ENCODE assay signal across 1 cellular context in the genomic region with DNA sequence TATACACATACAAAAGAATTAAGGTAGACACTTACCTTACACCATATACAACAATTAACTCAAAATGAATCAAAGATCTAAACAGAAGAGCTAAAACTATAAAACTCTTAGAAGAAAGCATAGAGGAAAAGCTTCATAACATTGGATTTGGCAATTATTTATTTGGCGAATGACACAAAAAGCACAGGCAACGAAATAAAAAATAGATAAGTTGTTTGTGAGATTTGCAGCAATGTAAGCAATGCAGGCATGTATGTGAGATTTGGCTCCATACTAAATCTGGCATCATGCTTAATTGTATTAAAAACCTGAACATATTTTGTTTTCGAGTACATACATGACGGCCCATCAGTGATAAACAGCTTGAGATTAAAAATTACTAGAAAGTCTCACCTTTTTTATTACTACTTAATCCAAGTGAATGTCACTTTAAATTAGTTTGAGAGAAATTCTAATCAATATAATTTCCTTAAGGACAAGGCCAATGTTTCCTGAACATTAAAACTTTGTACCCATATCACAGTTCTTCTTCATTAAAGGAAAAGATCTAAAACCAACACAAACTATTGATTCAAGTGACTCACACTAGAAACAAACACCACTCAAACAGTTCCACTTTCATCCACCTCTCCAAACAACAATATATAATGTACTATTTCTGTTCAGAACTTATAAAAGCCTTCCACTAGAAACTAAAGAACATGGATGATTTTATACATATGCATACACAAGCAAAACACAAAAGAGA.
TF ChIP-seq lines count a peak whose summit lies in the region.

No MANE protein-coding gene starts in this region.

TF ChIP-seq in HepG2, 621 proteins besides CTCF, POLR2A, EP300 and RAD21 (continued from another document and continues in another):
- TF ChIP-seq, protein P1, sequence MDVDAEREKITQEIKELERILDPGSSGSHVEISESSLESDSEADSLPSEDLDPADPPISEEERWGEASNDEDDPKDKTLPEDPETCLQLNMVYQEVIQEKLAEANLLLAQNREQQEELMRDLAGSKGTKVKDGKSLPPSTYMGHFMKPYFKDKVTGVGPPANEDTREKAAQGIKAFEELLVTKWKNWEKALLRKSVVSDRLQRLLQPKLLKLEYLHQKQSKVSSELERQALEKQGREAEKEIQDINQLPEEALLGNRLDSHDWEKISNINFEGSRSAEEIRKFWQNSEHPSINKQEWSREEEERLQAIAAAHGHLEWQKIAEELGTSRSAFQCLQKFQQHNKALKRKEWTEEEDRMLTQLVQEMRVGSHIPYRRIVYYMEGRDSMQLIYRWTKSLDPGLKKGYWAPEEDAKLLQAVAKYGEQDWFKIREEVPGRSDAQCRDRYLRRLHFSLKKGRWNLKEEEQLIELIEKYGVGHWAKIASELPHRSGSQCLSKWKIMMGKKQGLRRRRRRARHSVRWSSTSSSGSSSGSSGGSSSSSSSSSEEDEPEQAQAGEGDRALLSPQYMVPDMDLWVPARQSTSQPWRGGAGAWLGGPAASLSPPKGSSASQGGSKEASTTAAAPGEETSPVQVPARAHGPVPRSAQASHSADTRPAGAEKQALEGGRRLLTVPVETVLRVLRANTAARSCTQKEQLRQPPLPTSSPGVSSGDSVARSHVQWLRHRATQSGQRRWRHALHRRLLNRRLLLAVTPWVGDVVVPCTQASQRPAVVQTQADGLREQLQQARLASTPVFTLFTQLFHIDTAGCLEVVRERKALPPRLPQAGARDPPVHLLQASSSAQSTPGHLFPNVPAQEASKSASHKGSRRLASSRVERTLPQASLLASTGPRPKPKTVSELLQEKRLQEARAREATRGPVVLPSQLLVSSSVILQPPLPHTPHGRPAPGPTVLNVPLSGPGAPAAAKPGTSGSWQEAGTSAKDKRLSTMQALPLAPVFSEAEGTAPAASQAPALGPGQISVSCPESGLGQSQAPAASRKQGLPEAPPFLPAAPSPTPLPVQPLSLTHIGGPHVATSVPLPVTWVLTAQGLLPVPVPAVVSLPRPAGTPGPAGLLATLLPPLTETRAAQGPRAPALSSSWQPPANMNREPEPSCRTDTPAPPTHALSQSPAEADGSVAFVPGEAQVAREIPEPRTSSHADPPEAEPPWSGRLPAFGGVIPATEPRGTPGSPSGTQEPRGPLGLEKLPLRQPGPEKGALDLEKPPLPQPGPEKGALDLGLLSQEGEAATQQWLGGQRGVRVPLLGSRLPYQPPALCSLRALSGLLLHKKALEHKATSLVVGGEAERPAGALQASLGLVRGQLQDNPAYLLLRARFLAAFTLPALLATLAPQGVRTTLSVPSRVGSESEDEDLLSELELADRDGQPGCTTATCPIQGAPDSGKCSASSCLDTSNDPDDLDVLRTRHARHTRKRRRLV (CRISPR knock-in tag; IDR thresholded peaks at IDR 0.05) = no peak
- TF ChIP-seq POLR2G (IDR thresholded peaks at IDR 0.05; ENCODE audit: low read depth, low read length) = no peak
- TF ChIP-seq, protein P2, sequence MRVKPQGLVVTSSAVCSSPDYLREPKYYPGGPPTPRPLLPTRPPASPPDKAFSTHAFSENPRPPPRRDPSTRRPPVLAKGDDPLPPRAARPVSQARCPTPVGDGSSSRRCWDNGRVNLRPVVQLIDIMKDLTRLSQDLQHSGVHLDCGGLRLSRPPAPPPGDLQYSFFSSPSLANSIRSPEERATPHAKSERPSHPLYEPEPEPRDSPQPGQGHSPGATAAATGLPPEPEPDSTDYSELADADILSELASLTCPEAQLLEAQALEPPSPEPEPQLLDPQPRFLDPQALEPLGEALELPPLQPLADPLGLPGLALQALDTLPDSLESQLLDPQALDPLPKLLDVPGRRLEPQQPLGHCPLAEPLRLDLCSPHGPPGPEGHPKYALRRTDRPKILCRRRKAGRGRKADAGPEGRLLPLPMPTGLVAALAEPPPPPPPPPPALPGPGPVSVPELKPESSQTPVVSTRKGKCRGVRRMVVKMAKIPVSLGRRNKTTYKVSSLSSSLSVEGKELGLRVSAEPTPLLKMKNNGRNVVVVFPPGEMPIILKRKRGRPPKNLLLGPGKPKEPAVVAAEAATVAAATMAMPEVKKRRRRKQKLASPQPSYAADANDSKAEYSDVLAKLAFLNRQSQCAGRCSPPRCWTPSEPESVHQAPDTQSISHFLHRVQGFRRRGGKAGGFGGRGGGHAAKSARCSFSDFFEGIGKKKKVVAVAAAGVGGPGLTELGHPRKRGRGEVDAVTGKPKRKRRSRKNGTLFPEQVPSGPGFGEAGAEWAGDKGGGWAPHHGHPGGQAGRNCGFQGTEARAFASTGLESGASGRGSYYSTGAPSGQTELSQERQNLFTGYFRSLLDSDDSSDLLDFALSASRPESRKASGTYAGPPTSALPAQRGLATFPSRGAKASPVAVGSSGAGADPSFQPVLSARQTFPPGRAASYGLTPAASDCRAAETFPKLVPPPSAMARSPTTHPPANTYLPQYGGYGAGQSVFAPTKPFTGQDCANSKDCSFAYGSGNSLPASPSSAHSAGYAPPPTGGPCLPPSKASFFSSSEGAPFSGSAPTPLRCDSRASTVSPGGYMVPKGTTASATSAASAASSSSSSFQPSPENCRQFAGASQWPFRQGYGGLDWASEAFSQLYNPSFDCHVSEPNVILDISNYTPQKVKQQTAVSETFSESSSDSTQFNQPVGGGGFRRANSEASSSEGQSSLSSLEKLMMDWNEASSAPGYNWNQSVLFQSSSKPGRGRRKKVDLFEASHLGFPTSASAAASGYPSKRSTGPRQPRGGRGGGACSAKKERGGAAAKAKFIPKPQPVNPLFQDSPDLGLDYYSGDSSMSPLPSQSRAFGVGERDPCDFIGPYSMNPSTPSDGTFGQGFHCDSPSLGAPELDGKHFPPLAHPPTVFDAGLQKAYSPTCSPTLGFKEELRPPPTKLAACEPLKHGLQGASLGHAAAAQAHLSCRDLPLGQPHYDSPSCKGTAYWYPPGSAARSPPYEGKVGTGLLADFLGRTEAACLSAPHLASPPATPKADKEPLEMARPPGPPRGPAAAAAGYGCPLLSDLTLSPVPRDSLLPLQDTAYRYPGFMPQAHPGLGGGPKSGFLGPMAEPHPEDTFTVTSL (CRISPR knock-in tag; IDR thresholded peaks at IDR 0.05; ENCODE audit: borderline replicate concordance) = peak; percentile 78; the same call in 1 of the 2 replicates
- TF ChIP-seq, protein P3, sequence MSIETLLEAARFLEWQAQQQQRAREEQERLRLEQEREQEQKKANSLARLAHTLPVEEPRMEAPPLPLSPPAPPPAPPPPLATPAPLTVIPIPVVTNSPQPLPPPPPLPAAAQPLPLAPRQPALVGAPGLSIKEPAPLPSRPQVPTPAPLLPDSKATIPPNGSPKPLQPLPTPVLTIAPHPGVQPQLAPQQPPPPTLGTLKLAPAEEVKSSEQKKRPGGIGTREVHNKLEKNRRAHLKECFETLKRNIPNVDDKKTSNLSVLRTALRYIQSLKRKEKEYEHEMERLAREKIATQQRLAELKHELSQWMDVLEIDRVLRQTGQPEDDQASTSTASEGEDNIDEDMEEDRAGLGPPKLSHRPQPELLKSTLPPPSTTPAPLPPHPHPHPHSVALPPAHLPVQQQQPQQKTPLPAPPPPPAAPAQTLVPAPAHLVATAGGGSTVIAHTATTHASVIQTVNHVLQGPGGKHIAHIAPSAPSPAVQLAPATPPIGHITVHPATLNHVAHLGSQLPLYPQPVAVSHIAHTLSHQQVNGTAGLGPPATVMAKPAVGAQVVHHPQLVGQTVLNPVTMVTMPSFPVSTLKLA (IDR thresholded peaks at IDR 0.05) = no peak
- TF ChIP-seq ZNF670 (CRISPR knock-in tag; IDR thresholded peaks at IDR 0.05; ENCODE audit: borderline replicate concordance) = no peak
- TF ChIP-seq KLF6 (CRISPR knock-in tag; IDR thresholded peaks at IDR 0.05) = no peak
- TF ChIP-seq AGO1 (IDR thresholded peaks at IDR 0.05; ENCODE audit: low read depth, low read length, poor library complexity, severe bottlenecking) = no peak
- no peak for TF ChIP-seq ZNF556 (CRISPR knock-in tag; IDR thresholded peaks at IDR 0.05; ENCODE audit: borderline replicate concordance)
- no peak for TF ChIP-seq ZNF891 (CRISPR knock-in tag; IDR thresholded peaks at IDR 0.05)
- TF ChIP-seq CCAR2 (optimal IDR thresholded peaks at IDR 0.05; ENCODE audit: low read depth, low read length) = no peak
- TF ChIP-seq RFX3 (CRISPR knock-in tag; IDR thresholded peaks at IDR 0.05) = no peak
- TF ChIP-seq ZNF564 (CRISPR knock-in tag; IDR thresholded peaks at IDR 0.05) = no peak
- no peak for TF ChIP-seq ZFYVE20 (CRISPR knock-in tag; IDR thresholded peaks at IDR 0.05; ENCODE audit: borderline replicate concordance, low read depth)
- peak; percentile 40; the same call in 1 of the 2 replicates for TF ChIP-seq ONECUT2 (CRISPR knock-in tag; IDR thresholded peaks at IDR 0.05)
- no peak for TF ChIP-seq RBM22 (optimal IDR thresholded peaks at IDR 0.05; ENCODE audit: low read length)
- TF ChIP-seq, protein P4, sequence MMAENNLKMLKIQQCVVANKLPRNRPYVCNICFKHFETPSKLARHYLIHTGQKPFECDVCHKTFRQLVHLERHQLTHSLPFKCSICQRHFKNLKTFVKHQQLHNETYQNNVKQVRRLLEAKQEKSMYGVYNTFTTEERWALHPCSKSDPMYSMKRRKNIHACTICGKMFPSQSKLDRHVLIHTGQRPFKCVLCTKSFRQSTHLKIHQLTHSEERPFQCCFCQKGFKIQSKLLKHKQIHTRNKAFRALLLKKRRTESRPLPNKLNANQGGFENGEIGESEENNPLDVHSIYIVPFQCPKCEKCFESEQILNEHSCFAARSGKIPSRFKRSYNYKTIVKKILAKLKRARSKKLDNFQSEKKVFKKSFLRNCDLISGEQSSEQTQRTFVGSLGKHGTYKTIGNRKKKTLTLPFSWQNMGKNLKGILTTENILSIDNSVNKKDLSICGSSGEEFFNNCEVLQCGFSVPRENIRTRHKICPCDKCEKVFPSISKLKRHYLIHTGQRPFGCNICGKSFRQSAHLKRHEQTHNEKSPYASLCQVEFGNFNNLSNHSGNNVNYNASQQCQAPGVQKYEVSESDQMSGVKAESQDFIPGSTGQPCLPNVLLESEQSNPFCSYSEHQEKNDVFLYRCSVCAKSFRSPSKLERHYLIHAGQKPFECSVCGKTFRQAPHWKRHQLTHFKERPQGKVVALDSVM (CRISPR knock-in tag; IDR thresholded peaks at IDR 0.05) = no peak
- TF ChIP-seq, protein P5, sequence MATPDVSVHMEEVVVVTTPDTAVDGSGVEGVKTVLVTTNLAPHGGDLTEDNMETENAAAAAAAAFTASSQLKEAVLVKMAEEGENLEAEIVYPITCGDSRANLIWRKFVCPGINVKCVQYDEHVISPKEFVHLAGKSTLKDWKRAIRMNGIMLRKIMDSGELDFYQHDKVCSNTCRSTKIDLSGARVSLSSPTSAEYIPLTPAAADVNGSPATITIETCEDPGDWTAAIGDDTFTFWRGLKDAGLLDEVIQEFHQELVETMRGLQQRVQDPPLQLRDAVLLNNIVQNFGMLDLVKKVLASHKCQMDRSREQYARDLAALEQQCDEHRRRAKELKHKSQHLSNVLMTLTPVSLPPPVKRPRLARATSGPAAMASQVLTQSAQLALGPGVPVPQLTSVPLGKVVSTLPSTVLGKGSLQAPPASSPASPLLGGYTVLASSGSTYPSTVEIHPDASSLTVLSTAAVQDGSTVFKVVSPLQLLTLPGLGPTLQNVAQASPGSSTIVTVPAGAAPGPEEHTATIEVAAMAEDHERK (CRISPR knock-in tag; IDR thresholded peaks at IDR 0.05; ENCODE audit: low read depth) = no peak
- TF ChIP-seq ZNF660 (CRISPR knock-in tag; IDR thresholded peaks at IDR 0.05; ENCODE audit: borderline replicate concordance, low read depth) = no peak
- no peak for TF ChIP-seq BRD4 (CRISPR knock-in tag; IDR thresholded peaks at IDR 0.05)
- TF ChIP-seq FOXO1 (CRISPR knock-in tag; IDR thresholded peaks at IDR 0.05) = no peak
- no peak for TF ChIP-seq ZNF331 (CRISPR knock-in tag; IDR thresholded peaks at IDR 0.05)
- TF ChIP-seq, protein P6, sequence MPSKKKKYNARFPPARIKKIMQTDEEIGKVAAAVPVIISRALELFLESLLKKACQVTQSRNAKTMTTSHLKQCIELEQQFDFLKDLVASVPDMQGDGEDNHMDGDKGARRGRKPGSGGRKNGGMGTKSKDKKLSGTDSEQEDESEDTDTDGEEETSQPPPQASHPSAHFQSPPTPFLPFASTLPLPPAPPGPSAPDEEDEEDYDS (CRISPR knock-in tag; IDR thresholded peaks at IDR 0.05) = no peak
- TF ChIP-seq ZNF367 (CRISPR knock-in tag; IDR thresholded peaks at IDR 0.05; ENCODE audit: borderline replicate concordance) = no peak
- TF ChIP-seq SMAD3 (CRISPR knock-in tag; IDR thresholded peaks at IDR 0.05) = no peak
- 0 out of 2 replicates have a peak, but pooled peaks have one; percentile 25 for TF ChIP-seq SMARCE1 (IDR thresholded peaks at IDR 0.05; ENCODE audit: borderline replicate concordance)
- TF ChIP-seq, protein P7, sequence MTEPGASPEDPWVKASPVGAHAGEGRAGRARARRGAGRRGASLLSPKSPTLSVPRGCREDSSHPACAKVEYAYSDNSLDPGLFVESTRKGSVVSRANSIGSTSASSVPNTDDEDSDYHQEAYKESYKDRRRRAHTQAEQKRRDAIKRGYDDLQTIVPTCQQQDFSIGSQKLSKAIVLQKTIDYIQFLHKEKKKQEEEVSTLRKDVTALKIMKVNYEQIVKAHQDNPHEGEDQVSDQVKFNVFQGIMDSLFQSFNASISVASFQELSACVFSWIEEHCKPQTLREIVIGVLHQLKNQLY (CRISPR knock-in tag; IDR thresholded peaks at IDR 0.05) = no peak
- no peak for TF ChIP-seq HMG20B (CRISPR knock-in tag; conservative IDR thresholded peaks at IDR 0.05)
- TF ChIP-seq ZBTB21 (CRISPR knock-in tag; IDR thresholded peaks at IDR 0.05) = no peak
- peak; percentile 66; the same call in 1 of the 2 replicates for TF ChIP-seq JUNB (CRISPR knock-in tag; IDR thresholded peaks at IDR 0.05; ENCODE audit: borderline replicate concordance)
- no peak for TF ChIP-seq ZNF790 (CRISPR knock-in tag; IDR thresholded peaks at IDR 0.05; ENCODE audit: borderline replicate concordance)
- TF ChIP-seq ZNF34 (CRISPR knock-in tag; IDR thresholded peaks at IDR 0.05; ENCODE audit: borderline replicate concordance) = no peak
- TF ChIP-seq, protein P8, sequence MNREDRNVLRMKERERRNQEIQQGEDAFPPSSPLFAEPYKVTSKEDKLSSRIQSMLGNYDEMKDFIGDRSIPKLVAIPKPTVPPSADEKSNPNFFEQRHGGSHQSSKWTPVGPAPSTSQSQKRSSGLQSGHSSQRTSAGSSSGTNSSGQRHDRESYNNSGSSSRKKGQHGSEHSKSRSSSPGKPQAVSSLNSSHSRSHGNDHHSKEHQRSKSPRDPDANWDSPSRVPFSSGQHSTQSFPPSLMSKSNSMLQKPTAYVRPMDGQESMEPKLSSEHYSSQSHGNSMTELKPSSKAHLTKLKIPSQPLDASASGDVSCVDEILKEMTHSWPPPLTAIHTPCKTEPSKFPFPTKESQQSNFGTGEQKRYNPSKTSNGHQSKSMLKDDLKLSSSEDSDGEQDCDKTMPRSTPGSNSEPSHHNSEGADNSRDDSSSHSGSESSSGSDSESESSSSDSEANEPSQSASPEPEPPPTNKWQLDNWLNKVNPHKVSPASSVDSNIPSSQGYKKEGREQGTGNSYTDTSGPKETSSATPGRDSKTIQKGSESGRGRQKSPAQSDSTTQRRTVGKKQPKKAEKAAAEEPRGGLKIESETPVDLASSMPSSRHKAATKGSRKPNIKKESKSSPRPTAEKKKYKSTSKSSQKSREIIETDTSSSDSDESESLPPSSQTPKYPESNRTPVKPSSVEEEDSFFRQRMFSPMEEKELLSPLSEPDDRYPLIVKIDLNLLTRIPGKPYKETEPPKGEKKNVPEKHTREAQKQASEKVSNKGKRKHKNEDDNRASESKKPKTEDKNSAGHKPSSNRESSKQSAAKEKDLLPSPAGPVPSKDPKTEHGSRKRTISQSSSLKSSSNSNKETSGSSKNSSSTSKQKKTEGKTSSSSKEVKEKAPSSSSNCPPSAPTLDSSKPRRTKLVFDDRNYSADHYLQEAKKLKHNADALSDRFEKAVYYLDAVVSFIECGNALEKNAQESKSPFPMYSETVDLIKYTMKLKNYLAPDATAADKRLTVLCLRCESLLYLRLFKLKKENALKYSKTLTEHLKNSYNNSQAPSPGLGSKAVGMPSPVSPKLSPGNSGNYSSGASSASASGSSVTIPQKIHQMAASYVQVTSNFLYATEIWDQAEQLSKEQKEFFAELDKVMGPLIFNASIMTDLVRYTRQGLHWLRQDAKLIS (CRISPR knock-in tag; IDR thresholded peaks at IDR 0.05) = no peak
- no peak for TF ChIP-seq NCOA5 (CRISPR knock-in tag; IDR thresholded peaks at IDR 0.05)
- no peak for TF ChIP-seq MYC (CRISPR knock-in tag; IDR thresholded peaks at IDR 0.05; ENCODE audit: borderline replicate concordance)
- peak; percentile 77 for TF ChIP-seq BCL6 (CRISPR knock-in tag; IDR thresholded peaks at IDR 0.05)
- no peak for TF ChIP-seq YEATS2 (CRISPR knock-in tag; IDR thresholded peaks at IDR 0.05; ENCODE audit: borderline replicate concordance)
